In the genomic region with DNA sequence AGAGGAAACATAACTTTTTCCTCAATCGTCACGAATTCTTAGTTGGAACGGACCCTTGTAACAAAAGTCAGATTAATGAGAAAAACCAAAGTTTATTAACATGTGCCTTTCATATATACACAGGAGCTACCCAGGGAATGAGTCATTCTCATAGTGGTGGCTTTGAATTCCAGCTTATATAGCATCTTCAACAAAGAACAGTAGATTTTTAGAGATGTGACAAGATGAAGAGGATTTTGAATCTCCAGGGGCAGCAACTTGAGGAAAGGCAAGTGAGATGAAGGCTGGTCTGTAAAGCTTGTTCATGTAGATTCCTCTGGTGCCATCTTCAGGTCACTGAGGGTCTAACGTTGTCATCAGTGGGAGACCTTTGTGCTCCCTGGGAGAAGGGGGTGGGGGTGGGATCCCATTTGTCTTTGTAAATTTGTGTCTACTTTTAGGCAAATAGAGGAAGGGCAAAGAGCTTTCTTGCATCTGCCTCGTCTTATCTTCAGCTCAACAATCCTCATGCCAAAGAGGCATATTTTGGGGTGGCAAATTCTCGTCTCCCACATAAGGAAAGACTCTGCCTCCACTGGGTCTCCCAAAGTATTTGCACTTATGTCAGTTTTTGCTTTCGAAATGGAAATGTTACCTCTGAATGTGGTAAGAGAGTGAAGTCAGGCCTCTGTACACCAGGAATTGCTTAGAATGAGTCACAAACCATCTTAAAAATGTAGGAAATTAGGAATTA, we compare ENCODE assay signal across 10 cellular contexts. TPM values are rescaled to one million over a fixed set of nuclear protein-coding genes. Genes with fewer than 3 reads are reported as not detected.
A peak's percentile ranks its signal among the peaks of the same experiment; 100 is the strongest.
DNase-seq lines count a peak whose midpoint lies in the region; ATAC-seq, FAIRE-seq and TF ChIP-seq lines count a peak whose summit lies in the region.
"Had no signal": no experiment of that assay in that cellular context is flagged by ENCODE, and none has a peak within 500 bp of the region (broad histone marks: within the 10 kb centered on the region; RNA-seq: fewer than 3 reads in every experiment).

No MANE protein-coding gene starts in this region.

- H3K27ac ChIP-seq in heart left ventricle = peak overlapping the region in 4 of 12 donors; percentile 4 to 86 (median 78)
- H3K27ac ChIP-seq in OCI-LY3 (ENCODE audit: low read length) = no peak overlapping the region
- peak overlapping the region; percentile 88 for H3K27ac ChIP-seq in fibroblast of lung (ENCODE audit: insufficient read depth, low read length)
- H3K27ac ChIP-seq in upper lobe of left lung = peak overlapping the region; percentile 23 to 69 (median 41)
- peak overlapping the region in 1 of 2 donors; percentile 53 for H3K27ac ChIP-seq in small intestine (ENCODE audit: low read depth in 1 of 2, low read length in 1 of 2)

- H3K36me3 Mint-ChIP-seq in T-cell = no peaks in the 10 kb centered on the region
- H3K36me3 Mint-ChIP-seq: brain had no signal

- no peak for ATAC-seq in heart left ventricle
- ATAC-seq in Right ventricle myocardium superior (ENCODE audit: poor library complexity) = no peak
- peak in 1 of 2 donors; percentile 49 for ATAC-seq in upper lobe of left lung (ENCODE audit: low FRiP score in 2 of 2)
- ATAC-seq in T-cell (replicated peaks in 1 of 4) = no peak

- POLR2A ChIA-PET in T-cell (lab: Charles Lee) = no interaction called here

- DNase-seq in heart left ventricle (no peak), Right ventricle myocardium superior (no peak), fibroblast of lung (ENCODE audit: low read depth in 2 of 2) (peak; percentile 91 to 94), upper lobe of left lung (no peak), activated gamma-delta T cell (lab: John Stamatoyannopoulos, UW) (no peak), T-cell (no peak), small intestine (no peak)
- DNase-seq: NCI-H2171 treated with DMSO at 0.1 percent for 48 hours had no signal

- no peaks in the 10 kb centered on the region for H3K9me3 Mint-ChIP-seq in T-cell

- no peak for TF ChIP-seq EP300 in upper lobe of left lung (IDR thresholded peaks at IDR 0.05)

- H3K27ac Mint-ChIP-seq in T-cell = no peak overlapping the region

- CTCF ChIA-PET in T-cell (lab: Charles Lee) = interaction anchor here in 1 of 2 donors (1.1 kb wide), 1 partner anchor 14 kb away, joined by 3 read pairs; no protein-coding TSS in a partner anchor

- H3K27me3 ChIP-seq in heart left ventricle = no peaks in the 10 kb centered on the region
- H3K27me3 ChIP-seq in OCI-LY3 (ENCODE audit: low read depth, low read length) = no peaks in the 10 kb centered on the region
- no peaks in the 10 kb centered on the region for H3K27me3 ChIP-seq in fibroblast of lung (ENCODE audit: control insufficient read depth, insufficient read depth, low read length)
- no peaks in the 10 kb centered on the region for H3K27me3 ChIP-seq in upper lobe of left lung
- no peaks in the 10 kb centered on the region for H3K27me3 ChIP-seq in small intestine (ENCODE audit: control insufficient read depth in 2 of 2, insufficient read depth in 2 of 2, low read length in 2 of 2)

- no peak overlapping the region for H3K4me2 ChIP-seq in OCI-LY3 (ENCODE audit: low read length)
- H3K4me2 ChIP-seq in fibroblast of lung (ENCODE audit: extremely low read depth, insufficient read depth, low read length) = peak overlapping the region; percentile 30

- TF ChIP-seq CTCF in heart left ventricle (IDR thresholded peaks at IDR 0.05) = peak in 7 of 12 donors; percentile 10 to 33 (median 22)
- peak; percentile 65 for TF ChIP-seq CTCF in OCI-LY3 (IDR thresholded peaks at IDR 0.05; ENCODE audit: low read depth, low read length)
- TF ChIP-seq CTCF in fibroblast of lung (conservative IDR thresholded peaks at IDR 0.05 in 1 of 2, IDR thresholded peaks at IDR 0.05 in 1 of 2; ENCODE audit: low read depth in 1 of 2, low read length in 2 of 2) = peak; percentile 2 to 10
- TF ChIP-seq CTCF in upper lobe of left lung (IDR thresholded peaks at IDR 0.05) = peak in 1 of 6 experiments; percentile 9

- H3K4me3 ChIP-seq in heart left ventricle = no peak overlapping the region
- no peak overlapping the region for H3K4me3 ChIP-seq in OCI-LY3 (ENCODE audit: low read length)
- peak overlapping the region in 2 of 4 experiments; percentile 23 to 30 for H3K4me3 ChIP-seq in fibroblast of lung (replicated peaks in 1 of 4; ENCODE audit: control extremely low read depth in 1 of 4, insufficient read depth in 1 of 4, low read depth in 3 of 4, low read length in 4 of 4)
- H3K4me3 ChIP-seq in upper lobe of left lung = no peak overlapping the region
- H3K4me3 ChIP-seq in small intestine (ENCODE audit: low read depth in 1 of 2, low read length in 2 of 2) = no peak overlapping the region

- TF ChIP-seq POLR2A in heart left ventricle (IDR thresholded peaks at IDR 0.05) = no peak
- TF ChIP-seq POLR2A in upper lobe of left lung (IDR thresholded peaks at IDR 0.05) = no peak

- H3K4me1 ChIP-seq in heart left ventricle = peaks cover 0 to 64% (median 9%) of the 10 kb centered on the region in 12 donors
- H3K4me1 ChIP-seq in OCI-LY3 (ENCODE audit: low read length) = 0 out of 2 replicates have a peak, but pooled peaks cover 4% of the 10 kb centered on the region
- peaks cover 25% of the 10 kb centered on the region for H3K4me1 ChIP-seq in fibroblast of lung (ENCODE audit: control insufficient read depth, extremely low read depth, insufficient read depth, low read length)
- peaks cover 17 to 26% (median 23%) of the 10 kb centered on the region in 4 donors for H3K4me1 ChIP-seq in upper lobe of left lung
- H3K4me1 ChIP-seq in small intestine (ENCODE audit: control insufficient read depth in 2 of 2, insufficient read depth in 1 of 2, low read depth in 1 of 2, low read length in 1 of 2) = peaks cover 0 to 2% of the 10 kb centered on the region in 2 donors

- no peak overlapping the region for H3K9ac ChIP-seq in OCI-LY3 (ENCODE audit: low read length)
- peak overlapping the region; percentile 5 for H3K9ac ChIP-seq in fibroblast of lung (ENCODE audit: insufficient read depth, low read length)

- no peaks in the 10 kb centered on the region for H3K79me2 ChIP-seq in OCI-LY3 (ENCODE audit: low read length)
- no peaks in the 10 kb centered on the region for H3K79me2 ChIP-seq in fibroblast of lung (ENCODE audit: control insufficient read depth, insufficient read depth, low read length)

- 77 to 82% (median 80%) methylated on average over 7 of the region's 7 CpGs for WGBS in heart left ventricle, 4 donors
- WGBS in upper lobe of left lung, 2 donors = 72 to 73% methylated on average over 7 of the region's 7 CpGs
- 67 to 77% (median 74%) methylated on average over 7 of the region's 7 CpGs for WGBS in small intestine, 3 donors

- intact Hi-C loops in heart left ventricle (cut with DNase I) (loop anchor here in 3 of 10 donors (5.0 to 10.0 kb wide), 5 partner anchors 57 to 447 kb away; no protein-coding TSS in a partner anchor), Right ventricle myocardium superior (cut with DNase I) (no loop called here)

- no peak overlapping the region for H2AFZ ChIP-seq in OCI-LY3 (ENCODE audit: low read depth, low read length)
- H2AFZ ChIP-seq in fibroblast of lung (ENCODE audit: low read length) = no peak overlapping the region

- H3K27me3 Mint-ChIP-seq in T-cell = peaks cover 7 to 8% of the 10 kb centered on the region in 2 donors

- peaks cover 4 to 9% (median 6%) of the 10 kb centered on the region in 3 donors for H3K4me1 Mint-ChIP-seq in T-cell

- no peaks in the 10 kb centered on the region for H3K36me3 ChIP-seq in heart left ventricle
- no peaks in the 10 kb centered on the region for H3K36me3 ChIP-seq in OCI-LY3 (replicated peaks; ENCODE audit: low read depth, low read length)
- H3K36me3 ChIP-seq in fibroblast of lung (ENCODE audit: control insufficient read depth, insufficient read depth, low read length) = no peaks in the 10 kb centered on the region
- H3K36me3 ChIP-seq in upper lobe of left lung = no peaks in the 10 kb centered on the region
- H3K36me3 ChIP-seq in small intestine (ENCODE audit: control insufficient read depth in 2 of 2, insufficient read depth in 2 of 2, low read length in 2 of 2) = no peaks in the 10 kb centered on the region

- FAIRE-seq in small intestine (lab: Jason Lieb, UNC) = no peak

- H3K4me3 Mint-ChIP-seq in T-cell = no peak overlapping the region
- H3K4me3 Mint-ChIP-seq: brain had no signal

- H3K9me3 ChIP-seq in heart left ventricle = no peaks in the 10 kb centered on the region
- H3K9me3 ChIP-seq in OCI-LY3 (ENCODE audit: insufficient read depth, low read length) = no peaks in the 10 kb centered on the region
- no peaks in the 10 kb centered on the region for H3K9me3 ChIP-seq in fibroblast of lung (ENCODE audit: control insufficient read depth, insufficient read depth, low read depth, low read length)
- no peaks in the 10 kb centered on the region for H3K9me3 ChIP-seq in upper lobe of left lung
- no peaks in the 10 kb centered on the region for H3K9me3 ChIP-seq in small intestine (ENCODE audit: control insufficient read depth, low read depth)

- H4K20me1 ChIP-seq in OCI-LY3 (ENCODE audit: insufficient read depth, low read length) = no peaks in the 10 kb centered on the region
- H4K20me1 ChIP-seq in fibroblast of lung (ENCODE audit: control insufficient read depth, extremely low read depth, insufficient read depth, low read length) = no peaks in the 10 kb centered on the region

RNA-seq across cellular contexts. Expression of a gene that starts 29.5 kb away (rescaled TPM):
- total RNA-seq in heart left ventricle (100 to 1,000 TPM in 2 of 9 donors, 10 to 100 TPM in 7; 34.8 to 131 (median 71.3) TPM), Right ventricle myocardium superior (78.6 TPM), fibroblast of lung (20.0 and 56.3 TPM in 2 replicates), upper lobe of left lung (100 to 1,000 TPM in 4 of 6 donors, 10 to 100 TPM in 1, 1 to 10 TPM in 1; 6.3 to 332 (median 140) TPM), T-cell (1 to 10 TPM in 2 of 5 donors, under 1 TPM in 3; 0.55 to 1.6 (median 0.66) TPM)
- polyA plus RNA-seq in heart left ventricle (100 to 1,000 TPM; 114 to 205 TPM), fibroblast of lung (49.2 and 87.2 TPM in 2 replicates), small intestine (100 to 1,000 TPM in 1 of 3 donors, 1 to 10 TPM in 2; 2.9 to 103 (median 4.1) TPM)
- 93.0 and 161 TPM in 2 replicates for polyA plus RNA-seq in fibroblast of lung (2012)
- 15.2 and 32.2 TPM in 2 replicates for polyA minus RNA-seq in fibroblast of lung (ENCODE audit: low replicate concordance)

Comparison
In these comparisons a context has a peak if more than half of its experiments do, and no peak if none do; other contexts are left out.
1. DNase-seq: peak in fibroblast of lung (2 of 2); none in heart left ventricle (0 of 5), Right ventricle myocardium superior (single experiment), upper lobe of left lung (0 of 2), activated gamma-delta T cell (single experiment), T-cell (0 of 34) and small intestine (single experiment).